ENCODE assay signal across 8 cellular contexts in genomic region chr11:65047581-65048422, GRCh38. TPM values are rescaled to one million over a fixed set of nuclear protein-coding genes. Genes with fewer than 3 reads are reported as not detected.
DNase-seq lines count a peak whose midpoint lies in the region; ATAC-seq and TF ChIP-seq lines count a peak whose summit lies in the region.
"Had no signal": no experiment of that assay in that cellular context is flagged by ENCODE, and none has a peak within 500 bp of the region (broad histone marks: within the 10 kb centered on the region; RNA-seq: fewer than 3 reads in every experiment).

No MANE protein-coding gene starts in this region.

- H3K27ac Mint-ChIP-seq in CD4-positive, alpha-beta T cell, result peak overlapping the region; percentile 82
- H3K27ac Mint-ChIP-seq in activated naive CD8-positive, alpha-beta T cell treated with anti-CD3 and anti-CD28 coated beads for 36 hours, result peak overlapping the region; percentile 67

- no peaks in the 10 kb centered on the region for H3K27me3 ChIP-seq in CD4-positive, alpha-beta T cell (ENCODE audit: control insufficient read depth, insufficient read depth, low read length)
- no peaks in the 10 kb centered on the region for H3K27me3 ChIP-seq in mononuclear cell (ENCODE audit: insufficient read depth, low read length)

- H3K4me3 Mint-ChIP-seq in CD4-positive, alpha-beta T cell, result peak overlapping the region; percentile 91
- peak overlapping the region; percentile 76 for H3K4me3 Mint-ChIP-seq in activated naive CD8-positive, alpha-beta T cell treated with anti-CD3 and anti-CD28 coated beads for 36 hours

- peak overlapping the region; percentile 38 for H3K4me3 ChIP-seq in mononuclear cell (ENCODE audit: low read length)

- TF ChIP-seq CTCF in CD4-positive, alpha-beta T cell (IDR thresholded peaks at IDR 0.05), result no peak

- no peaks in the 10 kb centered on the region for H3K27me3 Mint-ChIP-seq in CD4-positive, alpha-beta T cell
- H3K27me3 Mint-ChIP-seq in activated naive CD8-positive, alpha-beta T cell treated with anti-CD3 and anti-CD28 coated beads for 36 hours, result no peaks in the 10 kb centered on the region

- DNase-seq in CD4-positive, alpha-beta T cell, result peak in 5 of 10 experiments; percentile 12 to 46 (median 16)
- peak; percentile 32 for DNase-seq in activated naive CD8-positive, alpha-beta T cell treated with anti-CD3 and anti-CD28 coated beads for 36 hours
- DNase-seq in putamen (ENCODE audit: low spot score) (no peak), DMS114 treated with DMSO at 0.1 percent for 48 hours (lab: John Stamatoyannopoulos, UW; ENCODE audit: unreplicated experiment) (no peak)
- DNase-seq: GDM1 had no signal

- H3K36me3 Mint-ChIP-seq in CD4-positive, alpha-beta T cell (ENCODE audit: low read depth), result peaks cover 13% of the 10 kb centered on the region
- peaks cover 5% of the 10 kb centered on the region for H3K36me3 Mint-ChIP-seq in activated naive CD8-positive, alpha-beta T cell treated with anti-CD3 and anti-CD28 coated beads for 36 hours

- intact Hi-C loops in CD4-positive, alpha-beta T cell (cut with DNase I, micrococcal nuclease), result no loop called here

- no peak overlapping the region for H3K27ac ChIP-seq in CD4-positive, alpha-beta T cell (ENCODE audit: low read depth, low read length)

- no peaks in the 10 kb centered on the region for H3K9me3 Mint-ChIP-seq in CD4-positive, alpha-beta T cell
- no peaks in the 10 kb centered on the region for H3K9me3 Mint-ChIP-seq in activated naive CD8-positive, alpha-beta T cell treated with anti-CD3 and anti-CD28 coated beads for 36 hours

- peaks cover 39% of the 10 kb centered on the region for H3K4me1 ChIP-seq in mononuclear cell (ENCODE audit: insufficient read depth, low read length)

- peaks cover 24% of the 10 kb centered on the region for H3K4me1 Mint-ChIP-seq in CD4-positive, alpha-beta T cell (ENCODE audit: low read depth)
- H3K4me1 Mint-ChIP-seq in activated naive CD8-positive, alpha-beta T cell treated with anti-CD3 and anti-CD28 coated beads for 36 hours, result peaks cover 17% of the 10 kb centered on the region

- no peaks in the 10 kb centered on the region for H3K9me3 ChIP-seq in CD4-positive, alpha-beta T cell (ENCODE audit: control insufficient read depth, low read length)
- no peaks in the 10 kb centered on the region for H3K9me3 ChIP-seq in mononuclear cell (ENCODE audit: low read depth, low read length)

- peak; percentile 62 for ATAC-seq in CD4-positive, alpha-beta T cell (ENCODE audit: poor library complexity)
- no peak for ATAC-seq in HG03039 (IDR thresholded peaks at IDR 0.05; ENCODE audit: unreplicated experiment)

- CTCF ChIA-PET in CD4-positive, alpha-beta T cell (lab: Charles Lee), result no interaction called here

- POLR2A ChIA-PET in CD4-positive, alpha-beta T cell (lab: Charles Lee), result interaction anchor here (1.3 kb wide), 1 partner anchor 74 kb away, joined by 4 read pairs; the partner anchor contains the start of genes FAU and MRPL49

RNA-seq across cellular contexts. Expression of gene SAC3D1, which starts 6.8 kb away (rescaled TPM):
- total RNA-seq in CD4-positive, alpha-beta T cell, result under 1 TPM; 0.49 to 0.78 TPM
- total RNA-seq in activated naive CD8-positive, alpha-beta T cell treated with anti-CD3 and anti-CD28 coated beads for 36 hours, result 10 to 100 TPM; 16.2 to 17.3 TPM
- 0.52 TPM for total RNA-seq in mononuclear cell

RNA-seq across cellular contexts. Expression of gene NAALADL1, which starts 10.6 kb away (rescaled TPM):
- 1 to 10 TPM; 7.7 to 9.2 TPM for total RNA-seq in CD4-positive, alpha-beta T cell
- 10 to 100 TPM in 1 of 2 experiments, 1 to 10 TPM in 1; 9.8 to 10.3 TPM for total RNA-seq in activated naive CD8-positive, alpha-beta T cell treated with anti-CD3 and anti-CD28 coated beads for 36 hours
- total RNA-seq in mononuclear cell, result 6.6 TPM
- total RNA-seq: RPMI7951 had no signal

RNA-seq across cellular contexts. Expression of gene SNX15, which starts 20.6 kb away (rescaled TPM):
- 10 to 100 TPM; 13.9 to 14.7 TPM for total RNA-seq in CD4-positive, alpha-beta T cell
- 1 to 10 TPM; 7.3 to 9.0 TPM for total RNA-seq in activated naive CD8-positive, alpha-beta T cell treated with anti-CD3 and anti-CD28 coated beads for 36 hours
- 12.9 TPM for total RNA-seq in mononuclear cell

RNA-seq across cellular contexts. Expression of gene ARL2, which starts 33.8 kb away (rescaled TPM):
- total RNA-seq in CD4-positive, alpha-beta T cell, result 10 to 100 TPM; 10.5 to 11.1 TPM
- total RNA-seq in activated naive CD8-positive, alpha-beta T cell treated with anti-CD3 and anti-CD28 coated beads for 36 hours, result 100 to 1,000 TPM; 114 TPM
- 14.2 TPM for total RNA-seq in mononuclear cell

RNA-seq across cellular contexts. Expression of gene CDCA5, which starts 36.0 kb away (rescaled TPM):
- total RNA-seq in CD4-positive, alpha-beta T cell, result under 1 TPM; 0.77 to 0.84 TPM
- 100 to 1,000 TPM; 130 to 134 TPM for total RNA-seq in activated naive CD8-positive, alpha-beta T cell treated with anti-CD3 and anti-CD28 coated beads for 36 hours
- total RNA-seq in mononuclear cell, result not detected

Comparison
In these comparisons a context has a peak if more than half of its experiments do, and no peak if none do; other contexts are left out.
1. RNA of gene SAC3D1, which starts 6.8 kb away (total RNA-seq): 16.2 to 17.3 TPM in activated naive CD8-positive, alpha-beta T cell treated with anti-CD3 and anti-CD28 coated beads for 36 hours; 0.49 to 0.78 TPM in CD4-positive, alpha-beta T cell and 0.52 TPM in mononuclear cell (single experiment); every median in the first group is over 4 times any median in the second.